8 cellular contexts compared by ENCODE assay signal in genomic region chr2:190533968-190534309, GRCh38. TPM values are rescaled to one million over a fixed set of nuclear protein-coding genes. Genes with fewer than 3 reads are reported as not detected.
DNase-seq lines count a peak whose midpoint lies in the region; ATAC-seq, FAIRE-seq and TF ChIP-seq lines count a peak whose summit lies in the region.

No MANE protein-coding gene starts in this region.

- H3K4me3 ChIP-seq in DOHH2 (ENCODE audit: low read length) (peak overlapping the region; percentile 82), astrocyte (ENCODE audit: insufficient read depth, low read depth, low read length) (peak overlapping the region; percentile 72)

- TF ChIP-seq CTCF in DOHH2 (IDR thresholded peaks at IDR 0.05; ENCODE audit: low read depth, low read length, poor library complexity, severe bottlenecking) (no peak), RWPE1 (conservative IDR thresholded peaks at IDR 0.05; ENCODE audit: low read depth) (no peak), astrocyte (IDR thresholded peaks at IDR 0.05; ENCODE audit: insufficient read depth, low read depth, low read length) (no peak)

- peak; percentile 11 for ATAC-seq in HG02610 (IDR thresholded peaks at IDR 0.05; ENCODE audit: unreplicated experiment)
- ATAC-seq in left lobe of liver, result peak; percentile 49

- peak overlapping the region; percentile 88 for H3K27ac Mint-ChIP-seq in astrocyte (ENCODE audit: unreplicated experiment)

- peaks cover 8% of the 10 kb centered on the region for H3K9me3 Mint-ChIP-seq in astrocyte (ENCODE audit: unreplicated experiment)

- H3K9me2 ChIP-seq in DOHH2 (replicated peaks; ENCODE audit: control insufficient read depth, low read length), result no peaks in the 10 kb centered on the region

- POLR2A ChIA-PET in RWPE1 (lab: Yijun Ruan, JAX; ENCODE audit: low non-redundant PET), result no interaction called here

- no peak for FAIRE-seq in astrocyte (lab: Jason Lieb, UNC)

- peak overlapping the region; percentile 84 for H3K9ac ChIP-seq in astrocyte (ENCODE audit: low read length)

- H3K36me3 Mint-ChIP-seq in astrocyte (ENCODE audit: low read depth, unreplicated experiment), result peaks cover 4% of the 10 kb centered on the region

- H4K20me1 ChIP-seq in DOHH2 (ENCODE audit: control insufficient read depth, insufficient read depth, low read depth, low read length) (no peaks in the 10 kb centered on the region), astrocyte (ENCODE audit: insufficient read depth, low read length) (no peaks in the 10 kb centered on the region)

- H3K36me3 ChIP-seq in DOHH2 (ENCODE audit: control insufficient read depth, low read length) (peaks cover 31% of the 10 kb centered on the region), astrocyte (ENCODE audit: insufficient read depth, low read length) (no peaks in the 10 kb centered on the region)

- H3F3A ChIP-seq in DOHH2 (ENCODE audit: control insufficient read depth, insufficient read depth), result peaks cover 20% of the 10 kb centered on the region

- H3K4me1 ChIP-seq in DOHH2 (ENCODE audit: control insufficient read depth, low read length) (peaks cover 63% of the 10 kb centered on the region), astrocyte (ENCODE audit: insufficient read depth, low read length) (peaks cover 22% of the 10 kb centered on the region)

- no peak for DNase-seq in RWPE1 (ENCODE audit: low spot score)
- no peak for DNase-seq in astrocyte (ENCODE audit: low read depth)
- peak; percentile 61 for DNase-seq in left lobe of liver (ENCODE audit: low spot score)
- DNase-seq in stimulated activated CD8-positive, alpha-beta memory T cell treated with anti-CD3 and anti-CD28 coated beads, Interleukin-2, amount 100 ng/mL, for 48 hours (ENCODE audit: low read depth in 2 of 2), result peak; percentile 23 to 30
- DNase-seq in LoVo (ENCODE audit: low spot score), result no peak
- no peak for DNase-seq in GM19240 (ENCODE audit: insufficient read length, low spot score)

- H3K4me3 Mint-ChIP-seq in astrocyte (ENCODE audit: unreplicated experiment), result peak overlapping the region; percentile 93

- peak overlapping the region; percentile 85 for H3K27ac ChIP-seq in DOHH2 (ENCODE audit: low read depth, low read length)
- peak overlapping the region; percentile 94 for H3K27ac ChIP-seq in RWPE1
- H3K27ac ChIP-seq in astrocyte (ENCODE audit: low read depth, low read length), result peak overlapping the region; percentile 55

- H3K9me3 ChIP-seq in DOHH2 (ENCODE audit: control insufficient read depth, insufficient read depth, low read length), result peaks cover 22% of the 10 kb centered on the region
- H3K9me3 ChIP-seq in astrocyte (ENCODE audit: insufficient read depth, low read depth, low read length), result no peaks in the 10 kb centered on the region

- peak overlapping the region; percentile 97 for H2AFZ ChIP-seq in astrocyte (ENCODE audit: low read depth, low read length)

- H3K27me3 ChIP-seq in DOHH2 (ENCODE audit: control insufficient read depth, low read length), result no peaks in the 10 kb centered on the region
- no peaks in the 10 kb centered on the region for H3K27me3 ChIP-seq in astrocyte (ENCODE audit: insufficient read depth, low read length)

- H3K4me1 Mint-ChIP-seq in astrocyte (ENCODE audit: low read depth, unreplicated experiment), result peaks cover 6% of the 10 kb centered on the region

- H3K4me2 ChIP-seq in DOHH2 (ENCODE audit: low read length) (peak overlapping the region; percentile 89), astrocyte (ENCODE audit: low read length) (peak overlapping the region; percentile 89)

- no peaks in the 10 kb centered on the region for H3K27me3 Mint-ChIP-seq in astrocyte (ENCODE audit: low read depth, unreplicated experiment)

- H3K79me2 ChIP-seq in DOHH2 (ENCODE audit: control insufficient read depth, low read length), result peaks cover 60% of the 10 kb centered on the region
- H3K79me2 ChIP-seq in astrocyte (ENCODE audit: insufficient read depth, low read length), result no peaks in the 10 kb centered on the region

- CTCF ChIA-PET in RWPE1 (lab: Yijun Ruan, JAX), result interaction anchor here (0.6 kb wide), 1 partner anchor 176 kb away, joined by 4 read pairs; no protein-coding TSS in a partner anchor

RNA-seq across cellular contexts. Expression of gene NEMP2, which starts 0.6 kb away (rescaled TPM):
- total RNA-seq in astrocyte (2.7 and 3.8 TPM in 2 replicates), left lobe of liver (1.4 TPM)

Comparison
In these comparisons a context has a peak if more than half of its experiments do, and no peak if none do; other contexts are left out.
1. DNase-seq: peak in left lobe of liver (single experiment) and stimulated activated CD8-positive, alpha-beta memory T cell treated with anti-CD3 and anti-CD28 coated beads, Interleukin-2, amount 100 ng/mL, for 48 hours (2 of 2); none in RWPE1 (single experiment), astrocyte (single experiment), LoVo (single experiment) and GM19240 (single experiment).
2. Peak in every context shown above with its lines, with median percentiles within 50 percentile points of each other: H3K27ac ChIP-seq.